1 cellular context compared by ENCODE assay signal in genomic region chr1:31834501-31834900, GRCh38.
TF ChIP-seq lines count a peak whose summit lies in the region.

No MANE protein-coding gene starts in this region.

TF ChIP-seq in GM23338, 12 proteins besides CTCF, POLR2A, EP300 and RAD21:
- TF ChIP-seq ZNF331 (CRISPR knock-in tag; IDR thresholded peaks at IDR 0.05; ENCODE audit: low read depth) (no peak), NANOG (IDR thresholded peaks at IDR 0.05; ENCODE audit: borderline replicate concordance) (no peak), EZH2phosphoT487 (IDR thresholded peaks at IDR 0.05; ENCODE audit: unreplicated experiment) (no peak), STAT1 (IDR thresholded peaks at IDR 0.05; ENCODE audit: unreplicated experiment) (no peak), EZH2 (IDR thresholded peaks at IDR 0.05; ENCODE audit: low read depth, unreplicated experiment) (no peak), POLR2AphosphoS5 (IDR thresholded peaks at IDR 0.05; ENCODE audit: low read depth) (no peak), CREB1 (CRISPR knock-in tag; IDR thresholded peaks at IDR 0.05; ENCODE audit: low read depth) (no peak), JUNB (IDR thresholded peaks at IDR 0.05; ENCODE audit: unreplicated experiment) (no peak), ZNF114 (CRISPR knock-in tag; IDR thresholded peaks at IDR 0.05) (no peak), REST (IDR thresholded peaks at IDR 0.05; ENCODE audit: unreplicated experiment) (no peak), ETS1 (IDR thresholded peaks at IDR 0.05) (no peak), ZNF462 (CRISPR knock-in tag; IDR thresholded peaks at IDR 0.05) (no peak)
TF ChIP-seq in GM23338: peak in this region for 0.
